In the genomic region with DNA sequence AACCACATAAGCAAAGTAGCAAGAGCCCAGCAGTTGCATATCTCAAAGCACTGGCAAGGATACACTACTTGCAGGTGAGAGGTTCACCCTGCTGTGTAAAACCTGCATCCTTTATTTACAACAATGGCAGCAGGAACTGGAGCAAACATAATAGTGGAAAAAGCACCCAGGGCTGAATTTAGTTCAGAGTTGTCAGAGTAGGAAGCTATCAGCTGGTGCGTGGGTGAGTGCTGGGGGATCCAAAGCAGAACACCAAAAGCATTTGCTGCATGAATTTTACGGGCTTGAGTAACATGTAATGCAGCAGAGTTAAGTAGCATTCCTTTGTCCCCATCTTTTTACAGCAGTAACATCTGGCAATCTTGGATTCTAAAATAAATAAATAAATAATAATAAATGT, we compare ENCODE assay signal across 18 cellular contexts.
DNase-seq lines count a peak whose midpoint lies in the region; ATAC-seq and TF ChIP-seq lines count a peak whose summit lies in the region.
"Had no signal": no experiment of that assay in that cellular context is flagged by ENCODE, and none has a peak within 500 bp of the region (broad histone marks: within the 10 kb centered on the region; RNA-seq: fewer than 3 reads in every experiment).

No MANE protein-coding gene starts in this region.

- no peaks in the 10 kb centered on the region for H3K9me3 ChIP-seq in hepatocyte (ENCODE audit: low read depth)
- H3K9me3 ChIP-seq in upper lobe of right lung: no peaks in the 10 kb centered on the region
- H3K9me3 ChIP-seq: MG63, SJSA1 had no signal

- H3K27me3 ChIP-seq in hepatocyte (no peaks in the 10 kb centered on the region), upper lobe of right lung (no peaks in the 10 kb centered on the region)
- H3K27me3 ChIP-seq: MG63 had no signal

- TF ChIP-seq CTCF in hepatocyte (IDR thresholded peaks at IDR 0.05; ENCODE audit: poor library complexity): no peak
- TF ChIP-seq CTCF in upper lobe of right lung (IDR thresholded peaks at IDR 0.05): no peak

- no peaks in the 10 kb centered on the region for H3K4me1 ChIP-seq in hepatocyte (ENCODE audit: insufficient read depth)
- no peaks in the 10 kb centered on the region for H3K4me1 ChIP-seq in upper lobe of right lung
- H3K4me1 ChIP-seq: SJSA1 had no signal

- H4K20me1 ChIP-seq in hepatocyte (ENCODE audit: insufficient read depth, poor library complexity, severe bottlenecking): no peaks in the 10 kb centered on the region

- ATAC-seq in upper lobe of right lung: no peak

- no peaks in the 10 kb centered on the region for H3K79me2 ChIP-seq in hepatocyte

- WGBS in hepatocyte (ENCODE audit: low lambda C conversion rate, missing lambda C conversion rate): 38% methylated on average over 2 of the region's 2 CpGs

- H3K9me2 ChIP-seq in hepatocyte (replicated peaks; ENCODE audit: insufficient read depth): no peaks in the 10 kb centered on the region

- no peak overlapping the region for H3K4me2 ChIP-seq in hepatocyte
- H3K4me2 ChIP-seq: PC-9 had no signal

- no peak overlapping the region for H2AFZ ChIP-seq in hepatocyte
- H2AFZ ChIP-seq: PC-9 had no signal

- no peak overlapping the region for H3K4me3 ChIP-seq in hepatocyte
- no peak overlapping the region for H3K4me3 ChIP-seq in upper lobe of right lung
- H3K4me3 ChIP-seq: MG63, PC-9, SJSA1 had no signal

- DNase-seq in caudate nucleus (lab: John Stamatoyannopoulos, UW) (peak in 38 of 61 donors; percentile 1 to 87 (median 20)), hepatocyte (ENCODE audit: low spot score) (peak; percentile 16), posterior cingulate gyrus (peak in 9 of 10 donors; percentile 17 to 80 (median 41)), upper lobe of right lung (no peak), COLO829 (ENCODE audit: low spot score) (no peak), DMS79 treated with DMSO at 0.1 percent for 48 hours (lab: John Stamatoyannopoulos, UW) (no peak)
- DNase-seq in activated CD4-positive, alpha-beta T cell treated with anti-CD3 and anti-CD28 coated beads, Interleukin-2, amount 50 U/mL, for 48 hours: no peak
- DNase-seq: Calu3; CD8-positive, alpha-beta memory T cell; IMR-90; KG1; MG63; NCI-H2029; NCI-H526 treated with DMSO at 0.1 percent for 48 hours; PC-9; Right ventricle myocardium superior; RPMI8226 had no signal

- intact Hi-C loops in posterior cingulate gyrus (cut with DNase I) (no loop called here), upper lobe of right lung (cut with DNase I) (no loop called here)

- H3K36me3 ChIP-seq in hepatocyte (replicated peaks; ENCODE audit: insufficient read depth, low read depth) (no peaks in the 10 kb centered on the region), upper lobe of right lung (no peaks in the 10 kb centered on the region)
- H3K36me3 ChIP-seq: MG63, SJSA1 had no signal

- H3K27ac ChIP-seq in caudate nucleus (ENCODE audit: low read depth, low read length): no peak overlapping the region
- H3K27ac ChIP-seq in hepatocyte: no peak overlapping the region
- H3K27ac ChIP-seq in upper lobe of right lung: no peak overlapping the region
- H3K27ac ChIP-seq: PC-9, SJSA1 had no signal

Comparison
In these comparisons a context has a peak if more than half of its experiments do, and no peak if none do; other contexts are left out.
1. DNase-seq: peak in caudate nucleus (38 of 61), hepatocyte (single experiment) and posterior cingulate gyrus (9 of 10); none in activated CD4-positive, alpha-beta T cell treated with anti-CD3 and anti-CD28 coated beads, Interleukin-2, amount 50 U/mL, for 48 hours (0 of 2), upper lobe of right lung (single experiment), COLO829 (single experiment) and DMS79 treated with DMSO at 0.1 percent for 48 hours (single experiment).